In genomic region chr9:72092820-72093219, GRCh38 we compare ENCODE assay signal across 17 cellular contexts. TPM values are rescaled to one million over a fixed set of nuclear protein-coding genes. Genes with fewer than 3 reads are reported as not detected.
DNase-seq lines count a peak whose midpoint lies in the region; FAIRE-seq and TF ChIP-seq lines count a peak whose summit lies in the region.
"Had no signal": no experiment of that assay in that cellular context is flagged by ENCODE, and none has a peak within 500 bp of the region (broad histone marks: within the 10 kb centered on the region; RNA-seq: fewer than 3 reads in every experiment).

No MANE protein-coding gene starts in this region.

- no peaks in the 10 kb centered on the region for H3K27me3 ChIP-seq in bronchial epithelial cell (ENCODE audit: control insufficient read depth, insufficient read depth, low read length)
- H3K27me3 ChIP-seq: BLaER1 had no signal

- FAIRE-seq in bronchial epithelial cell (lab: Jason Lieb, UNC) (peak; percentile 70), urothelium cell line (lab: Jason Lieb, UNC) (no peak)
- FAIRE-seq: A549 had no signal

- no peak for TF ChIP-seq CTCF in bronchial epithelial cell (IDR thresholded peaks at IDR 0.05; ENCODE audit: insufficient read depth, low read length, severe bottlenecking)

- peak; percentile 46 for DNase-seq in M059J (ENCODE audit: low read depth)
- no peak for DNase-seq in bronchial epithelial cell (ENCODE audit: low read depth)
- peak; percentile 12 for DNase-seq in kidney tubule cell (ENCODE audit: low spot score)
- peak; percentile 8 for DNase-seq in urothelium cell line (ENCODE audit: low spot score)
- no peak for DNase-seq in NCI-H2029 treated with DMSO at 0.1 percent for 48 hours (lab: John Stamatoyannopoulos, UW)
- DNase-seq in activated gamma-delta T cell treated with Interleukin-2 at 50 U/mL for 16 hours, result no peak
- DNase-seq in ureter (ENCODE audit: low spot score), result no peak
- DNase-seq: AML-193; CD4-positive, alpha-beta memory T cell; DMS153; DMS79 treated with DMSO at 0.1 percent for 48 hours; GF-D8; GOT3 had no signal

- no peaks in the 10 kb centered on the region for H3K36me3 ChIP-seq in bronchial epithelial cell (ENCODE audit: control insufficient read depth, insufficient read depth, low read length)
- H3K36me3 ChIP-seq: BLaER1, HAP-1 had no signal

- H3K4me3 ChIP-seq in bronchial epithelial cell (ENCODE audit: low read depth, low read length), result no peak overlapping the region
- H3K4me3 ChIP-seq: A549, BLaER1, HAP-1 had no signal

RNA-seq across cellular contexts. Expression of gene C9orf57, which starts 32.4 kb away (rescaled TPM):
- total RNA-seq in M059J (2014; rRNA removed; shearing (Covaris generic)), result 0.15 TPM in 1 of 2 replicates, not detected in the other
- total RNA-seq in bronchial epithelial cell (not detected in 2 replicates), ureter (not detected)
- total RNA-seq: CD4-positive, alpha-beta memory T cell; HT-29 had no signal

RNA-seq across cellular contexts. Expression of gene GDA, which starts 56.4 kb away (rescaled TPM):
- 0.49 and 0.66 TPM in 2 replicates for total RNA-seq in M059J (2014; rRNA removed; shearing (Covaris generic))
- 1.8 and 4.4 TPM in 2 replicates for total RNA-seq in bronchial epithelial cell
- total RNA-seq in ureter, result 6.6 TPM
- total RNA-seq: CD4-positive, alpha-beta memory T cell had no signal

Comparison
In these comparisons a context has a peak if more than half of its experiments do, and no peak if none do; other contexts are left out.
1. DNase-seq: peak in M059J (single experiment), kidney tubule cell (single experiment) and urothelium cell line (single experiment); none in bronchial epithelial cell (single experiment), NCI-H2029 treated with DMSO at 0.1 percent for 48 hours (single experiment), activated gamma-delta T cell treated with Interleukin-2 at 50 U/mL for 16 hours (single experiment) and ureter (single experiment).